Comparison of ENCODE assay signal across 22 cellular contexts in the genomic region with DNA sequence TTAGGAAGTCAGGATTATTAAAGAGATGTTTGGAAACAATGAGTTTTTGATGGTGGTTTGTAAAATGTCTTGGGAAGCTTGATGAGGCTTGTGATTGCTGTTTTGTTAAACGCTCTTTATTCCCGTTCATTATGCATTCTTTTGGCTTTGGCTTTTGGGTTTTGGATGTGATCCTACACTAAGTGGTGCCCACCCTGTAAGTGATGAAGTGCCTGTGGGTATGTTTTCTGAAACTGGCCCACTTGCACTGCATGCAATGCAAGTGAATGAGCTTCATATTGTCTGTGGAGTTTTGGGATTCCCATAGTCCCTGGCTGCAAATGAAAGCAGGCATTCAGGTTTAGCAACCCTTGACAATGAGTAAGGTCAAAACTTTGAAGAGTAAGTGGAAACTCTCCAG.
"Had no signal": no experiment of that assay in that cellular context is flagged by ENCODE, and none has a peak within 500 bp of the region (broad histone marks: within the 10 kb centered on the region; RNA-seq: fewer than 3 reads in every experiment).

No MANE protein-coding gene starts in this region.

- H3K9me3 ChIP-seq: adrenal gland, breast epithelium, Peyer's patch had no signal

- H3K4me3 Mint-ChIP-seq: activated CD8-positive, alpha-beta T cell treated with anti-CD3 and anti-CD28 coated beads, Interleukin-2, amount 10 ng/mL, durations not matched to agents 7 days and 5 days; activated naive CD8-positive, alpha-beta T cell treated with anti-CD3 and anti-CD28 coated beads, Interleukin-2, amount 10 ng/mL, durations not matched to agents 7 days and 5 days had no signal

- H3K4me1 ChIP-seq: adrenal gland, breast epithelium, Peyer's patch had no signal

- H3K27ac ChIP-seq: adrenal gland, breast epithelium, Peyer's patch, WERI-Rb-1 had no signal

- H3K27me3 ChIP-seq: adrenal gland, breast epithelium, Peyer's patch had no signal

- H3K4me1 Mint-ChIP-seq: activated naive CD8-positive, alpha-beta T cell treated with anti-CD3 and anti-CD28 coated beads, Interleukin-2, amount 10 ng/mL, durations not matched to agents 7 days and 5 days had no signal

- H3K4me3 ChIP-seq: adrenal gland, breast epithelium, Peyer's patch had no signal

- H3K27me3 Mint-ChIP-seq: activated naive CD8-positive, alpha-beta T cell treated with anti-CD3 and anti-CD28 coated beads, Interleukin-2, amount 10 ng/mL, durations not matched to agents 7 days and 5 days had no signal

- ATAC-seq: activated CD4-positive, CD25-positive, alpha-beta regulatory T cell treated with anti-CD3 and anti-CD28 coated beads, Interleukin-2, amount 50 U/mL, for 24 hours; activated CD8-positive, alpha-beta T cell treated with anti-CD3 and anti-CD28 coated beads, Interleukin-2, amount 10 ng/mL, durations not matched to agents 7 days and 5 days had no signal

- H3K9me3 Mint-ChIP-seq: activated naive CD8-positive, alpha-beta T cell treated with anti-CD3 and anti-CD28 coated beads, Interleukin-2, amount 10 ng/mL, durations not matched to agents 7 days and 5 days had no signal

- H3K27ac Mint-ChIP-seq: activated CD8-positive, alpha-beta T cell treated with anti-CD3 and anti-CD28 coated beads, Interleukin-2, amount 10 ng/mL, durations not matched to agents 7 days and 5 days; activated naive CD8-positive, alpha-beta T cell treated with anti-CD3 and anti-CD28 coated beads, Interleukin-2, amount 10 ng/mL, durations not matched to agents 7 days and 5 days had no signal

- DNase-seq: activated CD4-positive, alpha-beta T cell treated with anti-CD3 and anti-CD28 coated beads for 4 hours; activated CD8-positive, alpha-beta memory T cell treated with anti-CD3 and anti-CD28 coated beads, Interleukin-2, amount 50 U/mL, for 48 hours; activated CD8-positive, alpha-beta T cell treated with anti-CD3 and anti-CD28 coated beads, Interleukin-2, amount 10 ng/mL, durations not matched to agents 7 days and 5 days; activated naive CD4-positive, alpha-beta T cell treated with anti-CD3 and anti-CD28 coated beads, Interleukin-2, amount 50 U/mL, for 16 hours; activated naive CD8-positive, alpha-beta T cell treated with anti-CD3 and anti-CD28 coated beads, Interleukin-2, amount 10 ng/mL, durations not matched to agents 7 days and 5 days; activated T-cell treated with anti-CD3 and anti-CD28 coated beads, Interleukin-2, amount 50 U/mL, for 1 hour; adrenal gland; Kasumi-1; KBM-7; NCI-H1048; NCI-H146; NCI-H187 treated with DMSO at 0.1 percent for 48 hours; NCI-H2081 treated with DMSO at 0.1 percent for 48 hours; NCI-H2227 treated with DMSO at 0.1 percent for 48 hours; NCI-H526 treated with DMSO at 0.1 percent for 48 hours; NK-92 treated with Interleukin-12 subunit alpha and Interleukin-12 subunit beta, amount 100 ng/mL, for 24 hours; Peyer's patch; SHP77 treated with DMSO at 0.1 percent for 48 hours; T-helper 1 cell; WERI-Rb-1 had no signal

- H3K36me3 Mint-ChIP-seq: activated naive CD8-positive, alpha-beta T cell treated with anti-CD3 and anti-CD28 coated beads, Interleukin-2, amount 10 ng/mL, durations not matched to agents 7 days and 5 days had no signal
